ENCODE assay signal across 8 cellular contexts in genomic region chr12:52023976-52024688, GRCh38. TPM values are rescaled to one million over a fixed set of nuclear protein-coding genes. Genes with fewer than 3 reads are reported as not detected.
DNase-seq lines count a peak whose midpoint lies in the region; ATAC-seq, FAIRE-seq and TF ChIP-seq lines count a peak whose summit lies in the region.

No MANE protein-coding gene starts in this region.

- H3K4me2 ChIP-seq in OCI-LY3 (ENCODE audit: low read length) (peak overlapping the region; percentile 90), endothelial cell of umbilical vein (ENCODE audit: insufficient read depth, low read length) (peak overlapping the region; percentile 92)

- no peak; the same call in none of the 2 replicates for TF ChIP-seq CTCF in OCI-LY3 (IDR thresholded peaks at IDR 0.05; ENCODE audit: low read depth, low read length)
- TF ChIP-seq CTCF in endothelial cell of umbilical vein (IDR thresholded peaks at IDR 0.05; ENCODE audit: extremely low read depth in 1 of 2, insufficient read depth in 1 of 2, low read depth in 1 of 2, low read length in 2 of 2) = no peak
- TF ChIP-seq CTCF in progenitor cell of endocrine pancreas (IDR thresholded peaks at IDR 0.05; ENCODE audit: unreplicated experiment) = peak; percentile 6

- no peak overlapping the region for H3K27ac ChIP-seq in OCI-LY3 (ENCODE audit: low read length)
- H3K27ac ChIP-seq in endothelial cell of umbilical vein (ENCODE audit: insufficient read depth, low read depth, low read length) = peak overlapping the region; percentile 94

- intact Hi-C loops in endothelial cell of umbilical vein (cut with micrococcal nuclease) = loop anchor here (1.0 kb wide), 2 partner anchors 31 to 98 kb away; no protein-coding TSS in a partner anchor

- POLR2A ChIA-PET in endothelial cell of umbilical vein (lab: Charles Lee) = interaction anchor here (0.7 to 12.4 kb wide), 4 partner anchors 14 to 57 kb away, joined by 3 to 221 read pairs (median 6); partner anchors contain the start of gene TAMALIN

- peaks cover 16% of the 10 kb centered on the region for H3K27me3 Mint-ChIP-seq in progenitor cell of endocrine pancreas

- H4K20me1 ChIP-seq in OCI-LY3 (ENCODE audit: insufficient read depth, low read length) (no peaks in the 10 kb centered on the region), endothelial cell of umbilical vein (replicated peaks; ENCODE audit: control insufficient read depth, extremely low read depth, insufficient read depth, low read length) (no peaks in the 10 kb centered on the region)

- H3K9me3 Mint-ChIP-seq in progenitor cell of endocrine pancreas (ENCODE audit: low read depth) = no peaks in the 10 kb centered on the region

- H3K4me1 Mint-ChIP-seq in progenitor cell of endocrine pancreas (ENCODE audit: low read depth) = peaks cover 22% of the 10 kb centered on the region

- H2AFZ ChIP-seq in OCI-LY3 (ENCODE audit: low read depth, low read length) (peak overlapping the region; percentile 71; the same call in 1 of the 2 replicates), endothelial cell of umbilical vein (ENCODE audit: low read depth, low read length) (peak overlapping the region; percentile 67)

- no peaks in the 10 kb centered on the region for H3K36me3 Mint-ChIP-seq in progenitor cell of endocrine pancreas (ENCODE audit: insufficient read depth)

- CTCF ChIA-PET in endothelial cell of umbilical vein (lab: Charles Lee) = interaction anchor here (0.6 to 13.1 kb wide), 27 partner anchors 8 to 856 kb away, joined by 3 to 946 read pairs (median 13); partner anchors contain the start of genes ATG101, NR4A1, SMIM41 and TAMALIN

- no peak for TF ChIP-seq POLR2A in endothelial cell of umbilical vein (IDR thresholded peaks at IDR 0.05; ENCODE audit: low read depth, low read length)

- H3K9me3 ChIP-seq in OCI-LY3 (ENCODE audit: insufficient read depth, low read length) (no peaks in the 10 kb centered on the region), endothelial cell of umbilical vein (replicated peaks; ENCODE audit: control insufficient read depth, insufficient read depth, low read length) (no peaks in the 10 kb centered on the region)

- H3K36me3 ChIP-seq in OCI-LY3 (replicated peaks; ENCODE audit: low read depth, low read length) (no peaks in the 10 kb centered on the region), endothelial cell of umbilical vein (ENCODE audit: control insufficient read depth in 2 of 2, extremely low read depth in 1 of 2, insufficient read depth in 2 of 2, low read length in 2 of 2) (no peaks in the 10 kb centered on the region)

- DNase-seq in endothelial cell of umbilical vein (ENCODE audit: low read depth, low spot score) = no peak
- no peak for DNase-seq in progenitor cell of endocrine pancreas (ENCODE audit: low spot score, unreplicated experiment)
- DNase-seq in SHP77 (lab: John Stamatoyannopoulos, UW) = no peak
- DNase-seq in NCI-H748 treated with DMSO at 0.1 percent for 48 hours (lab: John Stamatoyannopoulos, UW) = no peak

- H3K4me3 ChIP-seq in GM08714 (ENCODE audit: low read length) = peak overlapping the region; percentile 3; the same call in 1 of the 2 replicates
- peak overlapping the region; percentile 75 for H3K4me3 ChIP-seq in OCI-LY3 (ENCODE audit: low read length)
- peak overlapping the region; percentile 2 to 69 (median 43) for H3K4me3 ChIP-seq in endothelial cell of umbilical vein (replicated peaks in 1 of 3; ENCODE audit: insufficient read depth in 1 of 3, low read depth in 1 of 3, low read length in 3 of 3)

- FAIRE-seq in endothelial cell of umbilical vein (lab: Jason Lieb, UNC) = no peak

- ATAC-seq in HG03521 (IDR thresholded peaks at IDR 0.05; ENCODE audit: unreplicated experiment) = no peak
- no peak for ATAC-seq in GM18907 (IDR thresholded peaks at IDR 0.05; ENCODE audit: unreplicated experiment)

- no peak overlapping the region for H3K27ac Mint-ChIP-seq in progenitor cell of endocrine pancreas

- H3K79me2 ChIP-seq in OCI-LY3 (ENCODE audit: low read length) (no peaks in the 10 kb centered on the region), endothelial cell of umbilical vein (ENCODE audit: control insufficient read depth, insufficient read depth, low read length) (no peaks in the 10 kb centered on the region)

- H3K9ac ChIP-seq in OCI-LY3 (ENCODE audit: low read length) = 0 out of 2 replicates have a peak overlapping the region, but pooled peaks have one; percentile 9
- peak overlapping the region; percentile 87 for H3K9ac ChIP-seq in endothelial cell of umbilical vein (replicated peaks; ENCODE audit: extremely low read depth, insufficient read depth, low read length)

- H3K9me1 ChIP-seq in endothelial cell of umbilical vein (replicated peaks; ENCODE audit: control insufficient read depth, extremely low read depth, insufficient read depth, low read length) = no peaks in the 10 kb centered on the region

- peak overlapping the region; percentile 69 for H3K4me3 Mint-ChIP-seq in progenitor cell of endocrine pancreas (ENCODE audit: low read depth)

- BruUV-seq in endothelial cell of umbilical vein (replicated peaks; lab: Mats Ljungman, UMichigan) = TSS peak; percentile 61

- dilution Hi-C loops in endothelial cell of umbilical vein (cut with MboI; ENCODE audit: extremely low pct_ligation_motif_present, low sequenced_read_pairs) = no loop called here

- H3K27me3 ChIP-seq in OCI-LY3 (ENCODE audit: low read depth, low read length) = peaks cover 26% of the 10 kb centered on the region
- H3K27me3 ChIP-seq in endothelial cell of umbilical vein (ENCODE audit: control insufficient read depth in 2 of 2, insufficient read depth in 2 of 2, low read length in 2 of 2) = no peaks in the 10 kb centered on the region

- H3K4me1 ChIP-seq in OCI-LY3 (ENCODE audit: low read length) (peaks cover 34% of the 10 kb centered on the region), endothelial cell of umbilical vein (ENCODE audit: control insufficient read depth, extremely low read depth, insufficient read depth, low read length) (peaks cover 31% of the 10 kb centered on the region)

TF ChIP-seq in endothelial cell of umbilical vein, 7 proteins besides CTCF, POLR2A, EP300 and RAD21:
- no peak for TF ChIP-seq JUN (IDR thresholded peaks at IDR 0.05; ENCODE audit: borderline replicate concordance, insufficient read depth, insufficient read length, low read depth)
- TF ChIP-seq MYC (IDR thresholded peaks at IDR 0.05; ENCODE audit: low read depth, low read length) = no peak
- TF ChIP-seq GATA2 (IDR thresholded peaks at IDR 0.05; ENCODE audit: insufficient read depth, insufficient read length, low read depth, low read length) = no peak
- TF ChIP-seq FOS (IDR thresholded peaks at IDR 0.05; ENCODE audit: borderline replicate concordance, insufficient read depth, low read length) = no peak
- TF ChIP-seq EZH2 (IDR thresholded peaks at IDR 0.05; ENCODE audit: borderline replicate concordance, low read depth, low read length, severe bottlenecking) = no peak
- TF ChIP-seq MAX (IDR thresholded peaks at IDR 0.05; ENCODE audit: insufficient read depth, insufficient read length) = no peak
- TF ChIP-seq POLR2AphosphoS5 (IDR thresholded peaks at IDR 0.05; ENCODE audit: insufficient read depth, low read depth, low read length) = no peak

RNA-seq across cellular contexts. Expression of gene TAMALIN, which starts 17.4 kb away (rescaled TPM):
- total RNA-seq in endothelial cell of umbilical vein = 87.5 and 88.4 TPM in 2 replicates
- 50.0 and 53.3 TPM in 2 replicates for polyA plus RNA-seq in endothelial cell of umbilical vein
- polyA plus RNA-seq in endothelial cell of umbilical vein (2011; cell fraction: cytosol; rRNA removed) = 42.2 and 64.7 TPM in 2 replicates
- 85.1 and 86.5 TPM in 2 replicates for polyA plus RNA-seq in endothelial cell of umbilical vein (2011; cell fraction: nucleus; rRNA removed)
- polyA plus RNA-seq in endothelial cell of umbilical vein (2012) = 68.4 and 77.9 TPM in 2 replicates
- polyA minus RNA-seq in endothelial cell of umbilical vein = 42.6 and 64.3 TPM in 2 replicates
- 0.51 TPM for polyA minus RNA-seq in endothelial cell of umbilical vein (2011; cell fraction: cytosol; rRNA and poly(A)+ RNA removed)
- polyA minus RNA-seq in endothelial cell of umbilical vein (2011; cell fraction: nucleus; rRNA and poly(A)+ RNA removed) = 27.5 and 38.0 TPM in 2 replicates
- total RNA-seq in progenitor cell of endocrine pancreas = 12.5 and 15.5 TPM in 2 replicates

RNA-seq across cellular contexts. Expression of gene NR4A1, which starts 27.1 kb away (rescaled TPM):
- total RNA-seq in endothelial cell of umbilical vein (6.8 and 10.2 TPM in 2 replicates), progenitor cell of endocrine pancreas (21.7 and 22.8 TPM in 2 replicates)
- 13.4 and 18.2 TPM in 2 replicates for polyA plus RNA-seq in endothelial cell of umbilical vein
- 7.8 and 14.6 TPM in 2 replicates for polyA plus RNA-seq in endothelial cell of umbilical vein (2011; cell fraction: cytosol; rRNA removed)
- 58.3 and 72.6 TPM in 2 replicates for polyA plus RNA-seq in endothelial cell of umbilical vein (2011; cell fraction: nucleus; rRNA removed)
- 10.3 and 10.5 TPM in 2 replicates for polyA plus RNA-seq in endothelial cell of umbilical vein (2012)
- polyA minus RNA-seq in endothelial cell of umbilical vein = 3.8 and 7.3 TPM in 2 replicates
- 70.1 TPM for polyA minus RNA-seq in endothelial cell of umbilical vein (2011; cell fraction: cytosol; rRNA and poly(A)+ RNA removed)
- polyA minus RNA-seq in endothelial cell of umbilical vein (2011; cell fraction: nucleus; rRNA and poly(A)+ RNA removed) = 26.7 and 42.7 TPM in 2 replicates

RNA-seq across cellular contexts. Expression of gene ATG101, which starts 45.6 kb away (rescaled TPM):
- total RNA-seq in endothelial cell of umbilical vein (41.6 and 43.3 TPM in 2 replicates), progenitor cell of endocrine pancreas (23.5 and 26.4 TPM in 2 replicates)
- 67.5 and 78.4 TPM in 2 replicates for polyA plus RNA-seq in endothelial cell of umbilical vein
- polyA plus RNA-seq in endothelial cell of umbilical vein (2011; cell fraction: cytosol; rRNA removed) = 82.7 and 95.4 TPM in 2 replicates
- polyA plus RNA-seq in endothelial cell of umbilical vein (2011; cell fraction: nucleus; rRNA removed) = 56.4 and 61.2 TPM in 2 replicates
- 48.8 and 54.3 TPM in 2 replicates for polyA plus RNA-seq in endothelial cell of umbilical vein (2012)
- 51.6 and 70.4 TPM in 2 replicates for polyA minus RNA-seq in endothelial cell of umbilical vein
- polyA minus RNA-seq in endothelial cell of umbilical vein (2011; cell fraction: cytosol; rRNA and poly(A)+ RNA removed) = 44.9 TPM
- polyA minus RNA-seq in endothelial cell of umbilical vein (2011; cell fraction: nucleus; rRNA and poly(A)+ RNA removed) = 18.7 and 25.5 TPM in 2 replicates

RNA-seq across cellular contexts. Expression of gene SMIM41, which starts 55.4 kb away (rescaled TPM):
- not detected in 2 replicates for total RNA-seq in endothelial cell of umbilical vein
- polyA plus RNA-seq in endothelial cell of umbilical vein = not detected in 2 replicates
- polyA plus RNA-seq in endothelial cell of umbilical vein (2011; cell fraction: cytosol; rRNA removed) = not detected in 2 replicates
- polyA plus RNA-seq in endothelial cell of umbilical vein (2011; cell fraction: nucleus; rRNA removed) = not detected in 2 replicates
- not detected in 2 replicates for polyA plus RNA-seq in endothelial cell of umbilical vein (2012)
- polyA minus RNA-seq in endothelial cell of umbilical vein = not detected in 2 replicates
- not detected for polyA minus RNA-seq in endothelial cell of umbilical vein (2011; cell fraction: cytosol; rRNA and poly(A)+ RNA removed)
- polyA minus RNA-seq in endothelial cell of umbilical vein (2011; cell fraction: nucleus; rRNA and poly(A)+ RNA removed) = not detected in 2 replicates
- total RNA-seq in progenitor cell of endocrine pancreas = not detected in 2 replicates

Comparison
In these comparisons a context has a peak if more than half of its experiments do, and no peak if none do; other contexts are left out.
1. H3K4me3 ChIP-seq: peak in every context shown above with its lines; median percentile 75 in OCI-LY3; 43 in endothelial cell of umbilical vein; 3 in GM08714.